ENCODE assay signal across 1 cellular context in genomic region chr2:74653589-74653984, GRCh38.
TF ChIP-seq lines count a peak whose summit lies in the region.

No MANE protein-coding gene starts in this region.

TF ChIP-seq in endothelial cell of umbilical vein, 7 proteins besides CTCF, POLR2A, EP300 and RAD21:
- TF ChIP-seq MYC (IDR thresholded peaks at IDR 0.05; ENCODE audit: low read depth, low read length), result no peak
- TF ChIP-seq MAX (IDR thresholded peaks at IDR 0.05; ENCODE audit: insufficient read depth, insufficient read length), result no peak
- no peak for TF ChIP-seq EZH2 (IDR thresholded peaks at IDR 0.05; ENCODE audit: borderline replicate concordance, low read depth, low read length, severe bottlenecking)
- no peak for TF ChIP-seq POLR2AphosphoS5 (IDR thresholded peaks at IDR 0.05; ENCODE audit: insufficient read depth, low read depth, low read length)
- no peak for TF ChIP-seq JUN (IDR thresholded peaks at IDR 0.05; ENCODE audit: borderline replicate concordance, insufficient read depth, insufficient read length, low read depth)
- no peak for TF ChIP-seq FOS (IDR thresholded peaks at IDR 0.05; ENCODE audit: borderline replicate concordance, insufficient read depth, low read length)
- TF ChIP-seq GATA2 (IDR thresholded peaks at IDR 0.05; ENCODE audit: insufficient read depth, insufficient read length, low read depth, low read length), result no peak
